In genomic region chr5:86008704-86009103, GRCh38 we compare ENCODE assay signal across 28 cellular contexts.
"Had no signal": no experiment of that assay in that cellular context is flagged by ENCODE, and none has a peak within 500 bp of the region (broad histone marks: within the 10 kb centered on the region; RNA-seq: fewer than 3 reads in every experiment).

No MANE protein-coding gene starts in this region.

- H3K36me3 ChIP-seq: colonic mucosa, esophagus muscularis mucosa, esophagus squamous epithelium, gastrocnemius medialis, gastroesophageal sphincter, heart left ventricle, heart right ventricle had no signal

- H3K9me3 ChIP-seq: colonic mucosa, esophagus squamous epithelium, gastrocnemius medialis had no signal

- H3K27me3 Mint-ChIP-seq: dendritic cell treated with granulocyte-macrophage colony-stimulating factor and Interleukin-4, amounts not matched to agents 40 ng/mL and 50 ng/mL, for 4 days; effector memory CD8-positive, alpha-beta T cell had no signal

- DNase-seq: colonic mucosa; cortex of kidney; dermis blood vessel endothelial cell; dorsolateral prefrontal cortex; effector CD4-positive, alpha-beta T cell; effector CD8-positive, alpha-beta T cell; effector memory CD4-positive, alpha-beta T cell; effector memory CD8-positive, alpha-beta T cell; endodermal cell; esophagus squamous epithelium; foreskin fibroblast; foreskin keratinocyte; foreskin melanocyte; gastrocnemius medialis; glutamatergic neuron; head of caudate nucleus; heart left ventricle; heart right ventricle had no signal

- H3K4me1 ChIP-seq: colonic mucosa, esophagus muscularis mucosa, esophagus squamous epithelium, foreskin keratinocyte, gastrocnemius medialis, gastroesophageal sphincter, heart left ventricle, heart right ventricle had no signal

- H3K4me1 Mint-ChIP-seq: endodermal cell had no signal

- FAIRE-seq: colon, endometrium, endothelial cell of umbilical vein, frontal cortex had no signal

- H3K27ac Mint-ChIP-seq: dendritic cell treated with granulocyte-macrophage colony-stimulating factor and Interleukin-4, amounts not matched to agents 40 ng/mL and 50 ng/mL, for 4 days; effector memory CD8-positive, alpha-beta T cell; endodermal cell had no signal

- H3K4me3 ChIP-seq: colonic mucosa, coronary artery, dorsolateral prefrontal cortex, esophagus muscularis mucosa, esophagus squamous epithelium, gastrocnemius medialis, gastroesophageal sphincter, heart left ventricle, heart right ventricle had no signal

- H3K27ac ChIP-seq: colonic mucosa, coronary artery, dorsolateral prefrontal cortex, epithelial cell of prostate, esophagus muscularis mucosa, esophagus squamous epithelium, foreskin keratinocyte, gastrocnemius medialis, gastroesophageal sphincter, heart left ventricle, heart right ventricle had no signal

- H3K27me3 ChIP-seq: colonic mucosa, dorsolateral prefrontal cortex, esophagus muscularis mucosa, esophagus squamous epithelium, foreskin keratinocyte, gastrocnemius medialis, gastroesophageal sphincter, heart left ventricle, heart right ventricle had no signal

- ATAC-seq: effector memory CD8-positive, alpha-beta T cell; esophagus mucosa; foreskin keratinocyte; gastrocnemius medialis; gastroesophageal sphincter; heart left ventricle; heart right ventricle had no signal

- H3K4me3 Mint-ChIP-seq: dendritic cell treated with granulocyte-macrophage colony-stimulating factor and Interleukin-4, amounts not matched to agents 40 ng/mL and 50 ng/mL, for 4 days; effector memory CD8-positive, alpha-beta T cell; endodermal cell had no signal
